Comparison of ENCODE assay signal across 26 cellular contexts in genomic region chr6:119814609-119815400, GRCh38.
"Had no signal": no experiment of that assay in that cellular context is flagged by ENCODE, and none has a peak within 500 bp of the region (broad histone marks: within the 10 kb centered on the region; RNA-seq: fewer than 3 reads in every experiment).

No MANE protein-coding gene starts in this region.

- H3K4me1 ChIP-seq: esophagus squamous epithelium, gastrocnemius medialis, heart right ventricle, left lung, lower lobe of right lung had no signal

- H3K27ac ChIP-seq: coronary artery, dorsolateral prefrontal cortex, epithelial cell of prostate, esophagus squamous epithelium, gastrocnemius medialis, heart right ventricle, left lung, lower lobe of right lung had no signal

- H3K9me3 ChIP-seq: esophagus squamous epithelium, gastrocnemius medialis, heart right ventricle, left lung, lower lobe of right lung had no signal

- H3K36me3 ChIP-seq: esophagus squamous epithelium, gastrocnemius medialis, heart right ventricle, left lung, lower lobe of right lung had no signal

- H3K27me3 ChIP-seq: dorsolateral prefrontal cortex, esophagus squamous epithelium, gastrocnemius medialis, heart right ventricle, left lung had no signal

- ATAC-seq: esophagus mucosa, gastrocnemius medialis, heart right ventricle, left cardiac atrium, left lung, left ventricle myocardium superior, lower lobe of right lung had no signal

- H3K4me3 ChIP-seq: coronary artery, dorsolateral prefrontal cortex, esophagus squamous epithelium, gastrocnemius medialis, heart right ventricle, left lung, lower lobe of right lung had no signal

- DNase-seq: dermis blood vessel endothelial cell; dorsolateral prefrontal cortex; effector CD4-positive, alpha-beta T cell; effector memory CD4-positive, alpha-beta T cell; erythroblast; esophagus squamous epithelium; foreskin fibroblast; foreskin melanocyte; gastrocnemius medialis; glutamatergic neuron; head of caudate nucleus; heart right ventricle; hippocampal formation; left cardiac atrium; left lung; left ventricle myocardium superior; lower lobe of right lung; mesenchymal stem cell; midbrain had no signal

- FAIRE-seq: colon, endometrium, islet of Langerhans, keratinocyte had no signal
